In the genomic region with DNA sequence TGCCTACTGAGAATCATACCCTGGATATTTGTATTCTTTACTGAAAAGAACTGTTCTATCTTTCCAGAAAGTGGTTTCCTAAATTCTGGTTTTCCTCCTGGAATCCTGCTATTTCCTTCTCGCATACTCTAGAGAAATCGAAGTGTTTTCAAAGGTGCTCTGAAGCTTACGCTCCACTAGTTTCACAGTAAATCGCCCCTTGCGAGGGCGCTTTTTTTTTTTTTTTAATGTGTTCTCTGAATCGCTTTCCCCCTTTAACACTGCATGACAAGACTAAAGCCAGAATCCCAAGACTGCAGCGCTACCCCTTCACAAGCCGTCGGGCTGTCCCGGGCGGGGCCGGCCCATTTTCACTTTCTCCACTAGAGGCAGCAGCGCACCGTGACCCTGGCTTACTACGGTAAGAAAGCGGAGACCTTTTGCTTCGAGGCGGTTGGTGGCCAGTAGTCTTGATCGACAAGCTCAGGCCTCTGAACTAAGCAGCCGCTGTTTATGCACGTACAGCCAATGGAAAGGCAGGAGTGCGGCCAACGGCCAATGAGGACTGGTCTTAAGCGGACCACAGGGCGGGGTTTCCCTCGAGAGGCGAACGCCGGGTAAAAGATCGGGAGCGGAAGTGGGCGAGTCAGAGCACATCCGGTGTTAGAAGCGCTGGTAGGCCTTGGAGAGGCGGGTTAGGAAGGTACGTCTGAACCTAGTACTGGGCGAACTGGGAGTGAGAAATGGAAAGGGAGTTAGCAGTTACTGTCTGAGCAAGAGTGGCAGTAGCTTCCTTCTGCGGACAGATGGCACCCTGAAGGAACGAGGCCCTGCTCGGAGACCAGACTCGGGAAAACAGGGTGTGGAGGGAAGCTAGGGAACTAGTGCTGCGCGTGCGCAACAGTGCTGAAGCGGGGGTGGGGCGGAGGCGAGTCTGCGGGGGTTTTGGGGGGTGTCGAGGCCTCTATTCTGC, we compare ENCODE assay signal across 8 cellular contexts. TPM values are rescaled to one million over a fixed set of nuclear protein-coding genes. Genes with fewer than 3 reads are reported as not detected.
DNase-seq lines count a peak whose midpoint lies in the region; ATAC-seq, FAIRE-seq and TF ChIP-seq lines count a peak whose summit lies in the region.

A gene with protein sequence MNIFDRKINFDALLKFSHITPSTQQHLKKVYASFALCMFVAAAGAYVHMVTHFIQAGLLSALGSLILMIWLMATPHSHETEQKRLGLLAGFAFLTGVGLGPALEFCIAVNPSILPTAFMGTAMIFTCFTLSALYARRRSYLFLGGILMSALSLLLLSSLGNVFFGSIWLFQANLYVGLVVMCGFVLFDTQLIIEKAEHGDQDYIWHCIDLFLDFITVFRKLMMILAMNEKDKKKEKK (plus strand): TSS at position 628 of the 952 bp plus-strand sequence. CDS start 10,937 bp downstream, outside the sequence.

- H3K27ac ChIP-seq in C4-2B (peak within 1 kb of the TSS; percentile 80), HepG2 (ENCODE audit: extremely low read length, insufficient read depth, low read length) (peak within 1 kb of the TSS; percentile 95)

- peaks cover 46% of the 10 kb centered on the region for H3K79me2 ChIP-seq in HepG2 (ENCODE audit: insufficient read depth, low read length)

- peak; percentile 99 to 100 for TF ChIP-seq POLR2A in HepG2 (IDR thresholded peaks at IDR 0.05; ENCODE audit: insufficient read depth in 1 of 2, low read depth in 2 of 2, low read length in 2 of 2)

- H3K4me1 ChIP-seq in HepG2 (ENCODE audit: insufficient read depth, low read length): peaks cover 43% of the 10 kb centered on the region

- peak; percentile 98 for FAIRE-seq in HepG2 (lab: Jason Lieb, UNC)

- H3K9ac ChIP-seq in HepG2 (ENCODE audit: insufficient read depth, low read depth, low read length): peak within 1 kb of the TSS; percentile 96

- H3K36me3 ChIP-seq in HepG2 (replicated peaks in 1 of 2; ENCODE audit: control insufficient read depth in 1 of 2, insufficient read depth in 2 of 2, low read length in 2 of 2): peaks cover 0 to 9% of the 10 kb centered on the region in 2 experiments; a peak in 1 of 5 replicates

- no TSS peak for BruUV-seq in HepG2 (replicated peaks; lab: Mats Ljungman, UMichigan)

- peak in 1 of 2 experiments; percentile 62; a peak in 1 of 4 replicates for TF ChIP-seq EP300 in HepG2 (IDR thresholded peaks at IDR 0.05; ENCODE audit: low read depth in 2 of 2, low read length in 2 of 2)
- no peak; the same call in 1 of the 2 replicates for TF ChIP-seq EP300 in HepG2 (CRISPR knock-in tag; IDR thresholded peaks at IDR 0.05; ENCODE audit: borderline replicate concordance)

- POLR2A ChIA-PET in HepG2 (lab: Yijun Ruan, JAX): interaction anchor here (0.5 to 2.0 kb wide), 47 partner anchors 9 to 610 kb away, joined by 3 to 35 read pairs (median 5); partner anchors contain the start of genes BCDIN3D, C1QL4, FMNL3 and NCKAP5L

- peak; percentile 74 for TF ChIP-seq RAD21 in HepG2 (CRISPR knock-in tag; IDR thresholded peaks at IDR 0.05)

- CTCF ChIA-PET in HepG2 (lab: Yijun Ruan, JAX; ENCODE audit: low intra/inter-chr PET ratio, low total read pairs): interaction anchor here (0.7 to 1.6 kb wide), 2 partner anchors 22 to 36 kb away, joined by 3 to 16 read pairs; no protein-coding TSS in a partner anchor

- H4K20me1 ChIP-seq in HepG2 (ENCODE audit: insufficient read depth, low read length): peaks cover 44% of the 10 kb centered on the region

- peak; percentile 99 for DNase-seq in NCI-H748 treated with DMSO at 0.1 percent for 48 hours (lab: John Stamatoyannopoulos, UW)
- peak; percentile 98 to 99 for DNase-seq in activated CD4-positive, alpha-beta T cell treated with anti-CD3 and anti-CD28 coated beads, Interleukin-2, amount 50 U/mL, for 4 hours
- peak; percentile 100 for DNase-seq in dermis blood vessel endothelial cell
- DNase-seq in HepG2 (ENCODE audit: low spot score): peak; percentile 100
- peak; percentile 99 for DNase-seq in stimulated activated CD4-positive, alpha-beta T cell treated with anti-CD3 and anti-CD28 coated beads, Interleukin-4, amount 100 ng/mL, for 24 hours

- H3K27me3 ChIP-seq in HepG2 (ENCODE audit: control insufficient read depth in 1 of 2, insufficient read depth in 2 of 2, low read length in 2 of 2): no peaks in the 10 kb centered on the region; a peak in 1 of 5 replicates

- 4% methylated on average over 46 of the region's 50 CpGs for WGBS in HepG2 (ENCODE audit: low lambda C conversion rate)

- peak; percentile 90 for ATAC-seq in GM19351 (IDR thresholded peaks at IDR 0.05; ENCODE audit: unreplicated experiment)
- ATAC-seq in HG03558 (IDR thresholded peaks at IDR 0.05; ENCODE audit: extremely low read depth, unreplicated experiment): peak; percentile 85
- peak; percentile 95 for ATAC-seq in HepG2

- peak within 1 kb of the TSS; percentile 64 to 94 (median 79) for H3K4me3 ChIP-seq in HepG2 (replicated peaks in 1 of 3; ENCODE audit: insufficient read depth in 1 of 3, low read depth in 2 of 3, low read length in 3 of 3)

- intact Hi-C loops in HepG2 (cut with micrococcal nuclease; ENCODE audit: unreplicated experiment): no loop called here

- peak within 1 kb of the TSS; percentile 80 for H2AFZ ChIP-seq in HepG2 (ENCODE audit: low read length)

- TF ChIP-seq CTCF in C4-2B (conservative IDR thresholded peaks at IDR 0.05) (peak; percentile 100), HepG2 (CRISPR knock-in tag; IDR thresholded peaks at IDR 0.05) (peak; percentile 96)

- in situ Hi-C loops in HepG2 (cut with HindIII; ENCODE audit: extremely low pct_ligation_motif_present, low pct_unique_long_range_greater_than_20kb): no loop called here

- peak within 1 kb of the TSS; percentile 79 for H3K4me2 ChIP-seq in HepG2 (ENCODE audit: low read depth, low read length)

- no peaks in the 10 kb centered on the region for H3K9me3 ChIP-seq in HepG2 (ENCODE audit: low read length)

TF ChIP-seq in HepG2, 621 proteins besides CTCF, POLR2A, EP300 and RAD21 (continues in another document):
- no peak for TF ChIP-seq U2AF2 (IDR thresholded peaks at IDR 0.05; ENCODE audit: low read depth, low read length)
- TF ChIP-seq ZBTB3 (CRISPR knock-in tag; IDR thresholded peaks at IDR 0.05; ENCODE audit: borderline replicate concordance, low read depth): no peak; the same call in 1 of the 2 replicates
- no peak for TF ChIP-seq HOXA7 (CRISPR knock-in tag; IDR thresholded peaks at IDR 0.05)
- peak; percentile 70; the same call in 1 of the 2 replicates for TF ChIP-seq ZNF430 (CRISPR knock-in tag; IDR thresholded peaks at IDR 0.05)
- no peak for TF ChIP-seq ZNF512B (CRISPR knock-in tag; IDR thresholded peaks at IDR 0.05; ENCODE audit: borderline replicate concordance)
- TF ChIP-seq ZZZ3 (CRISPR knock-in tag; IDR thresholded peaks at IDR 0.05; ENCODE audit: borderline replicate concordance): peak; percentile 61; the same call in 1 of the 2 replicates
- TF ChIP-seq PAX8 (CRISPR knock-in tag; IDR thresholded peaks at IDR 0.05; ENCODE audit: borderline replicate concordance): 0 out of 2 replicates have a peak, but pooled peaks have one; percentile 15
- TF ChIP-seq ZFP36L1 (CRISPR knock-in tag; IDR thresholded peaks at IDR 0.05): no peak
- no peak for TF ChIP-seq TBP (CRISPR knock-in tag; IDR thresholded peaks at IDR 0.05)
- TF ChIP-seq ZIK1 (CRISPR knock-in tag; IDR thresholded peaks at IDR 0.05; ENCODE audit: borderline replicate concordance, low read depth): 0 out of 2 replicates have a peak, but pooled peaks have one; percentile 51

RNA-seq across cellular contexts. Expression of the gene that starts here (rescaled TPM):
- 433 and 441 TPM in 2 replicates for total RNA-seq in dermis blood vessel endothelial cell
- 220 and 412 TPM in 2 replicates for total RNA-seq in HepG2 (2016; rRNA removed; fragmentation: Illumina TruSeq; extraction: Trizol)
- 49.6 and 57.4 TPM in 2 replicates for total RNA-seq in HepG2 (2016; cell fraction: cytosol; rRNA removed; fragmentation: Illumina TruSeq; extraction: Trizol; ENCODE audit: low read depth)
- 229 and 414 TPM in 2 replicates for total RNA-seq in HepG2 (2016; cell fraction: insoluble cytoplasmic fraction; rRNA removed; fragmentation: Illumina TruSeq; extraction: Trizol)
- 85.8 and 89.3 TPM in 2 replicates for total RNA-seq in HepG2 (2016; cell fraction: membrane; rRNA removed; fragmentation: Illumina TruSeq; extraction: Trizol)
- total RNA-seq in HepG2 (2016; cell fraction: nucleus; rRNA removed; fragmentation: Illumina TruSeq; extraction: Trizol): 296 and 323 TPM in 2 replicates
- 445 and 468 TPM in 2 replicates for polyA plus RNA-seq in HepG2 (2011; rRNA removed)
- 286 and 485 TPM in 2 replicates for polyA plus RNA-seq in HepG2 (2011; cell fraction: cytosol; rRNA removed)
- polyA plus RNA-seq in HepG2 (2011; cell fraction: nucleus; rRNA removed): 231 and 241 TPM in 2 replicates
- polyA plus RNA-seq in HepG2 (2012): 423 and 441 TPM in 2 replicates
- 62.2 and 68.0 TPM in 2 replicates for polyA plus RNA-seq in HepG2 (2016; cell fraction: cytosol; fragmentation: Illumina TruSeq; extraction: Trizol; ENCODE audit: low read depth)
- polyA plus RNA-seq in HepG2 (2016; cell fraction: insoluble cytoplasmic fraction; fragmentation: Illumina TruSeq; extraction: Trizol; ENCODE audit: low read depth): 213 and 227 TPM in 2 replicates
- 53.8 and 54.1 TPM in 2 replicates for polyA plus RNA-seq in HepG2 (2016; cell fraction: membrane; fragmentation: Illumina TruSeq; extraction: Trizol; ENCODE audit: low read depth)
- polyA plus RNA-seq in HepG2 (2016; cell fraction: nucleus; fragmentation: Illumina TruSeq; extraction: Trizol; ENCODE audit: insufficient read depth, low read depth): 552 and 556 TPM in 2 replicates
- 536 and 564 TPM in 2 replicates for polyA minus RNA-seq in HepG2 (2011; rRNA and poly(A)+ RNA removed; ENCODE audit: low replicate concordance)
- polyA minus RNA-seq in HepG2 (2011; cell fraction: cytosol; rRNA and poly(A)+ RNA removed): 151 and 170 TPM in 2 replicates
- polyA minus RNA-seq in HepG2 (2011; cell fraction: nucleus; rRNA and poly(A)+ RNA removed): 151 and 168 TPM in 2 replicates

Comparison
In these comparisons a context has a peak if more than half of its experiments do, and no peak if none do; other contexts are left out.
1. Peak in every context shown above with its lines: DNase-seq, ATAC-seq, H3K4me3 ChIP-seq and H3K27ac ChIP-seq.